Comparison of ENCODE assay signal across 19 cellular contexts in genomic region chr10:58954163-58954562, GRCh38.
DNase-seq lines count a peak whose midpoint lies in the region; ATAC-seq and TF ChIP-seq lines count a peak whose summit lies in the region.
"Had no signal": no experiment of that assay in that cellular context is flagged by ENCODE, and none has a peak within 500 bp of the region (broad histone marks: within the 10 kb centered on the region; RNA-seq: fewer than 3 reads in every experiment).

No MANE protein-coding gene starts in this region.

- H4K20me1 ChIP-seq in SU-DHL-6 (ENCODE audit: low read depth, low read length), result no peaks in the 10 kb centered on the region
- H4K20me1 ChIP-seq: BLaER1 treated with 17β-estradiol and CSF1 and Interleukin-3, amounts not matched to agents 10 nM and 100 nM had no signal

- H3K27ac Mint-ChIP-seq in type B pancreatic cell, result peak overlapping the region; percentile 92
- H3K27ac Mint-ChIP-seq: B cell; CD4-positive, alpha-beta T cell; CD8-positive, alpha-beta T cell had no signal

- no peaks in the 10 kb centered on the region for H3F3A ChIP-seq in SU-DHL-6 (ENCODE audit: insufficient read depth)

- H3K27me3 ChIP-seq in SU-DHL-6 (ENCODE audit: low read length), result no peaks in the 10 kb centered on the region
- no peaks in the 10 kb centered on the region for H3K27me3 ChIP-seq in lower lobe of right lung (ENCODE audit: low read depth)
- H3K27me3 ChIP-seq: BLaER1 treated with 17β-estradiol and CSF1 and Interleukin-3, amounts not matched to agents 10 nM and 100 nM had no signal

- DNase-seq in kidney tubule cell (ENCODE audit: low spot score), result peak; percentile 44
- DNase-seq in type B pancreatic cell (ENCODE audit: extremely low spot score, unreplicated experiment), result no peak
- no peak for DNase-seq in GM10266 (ENCODE audit: extremely low spot score)
- no peak for DNase-seq in AG20443 (ENCODE audit: low spot score)
- no peak for DNase-seq in lower lobe of right lung
- DNase-seq: 8988T; ACHN; AML-193; Caco-2; Calu3; CD4-positive, alpha-beta T cell; CD8-positive, alpha-beta T cell; DMS79 treated with DMSO at 0.1 percent for 48 hours; GF-D8 had no signal

- H3K27ac ChIP-seq in SU-DHL-6 (ENCODE audit: low read depth, low read length), result no peak overlapping the region
- H3K27ac ChIP-seq in lower lobe of right lung, result no peak overlapping the region
- H3K27ac ChIP-seq: BLaER1 treated with 17β-estradiol and CSF1 and Interleukin-3, amounts not matched to agents 10 nM and 100 nM; C4-2B had no signal

- H3K9me3 ChIP-seq in SU-DHL-6 (ENCODE audit: insufficient read depth, low read length) (no peaks in the 10 kb centered on the region), lower lobe of right lung (no peaks in the 10 kb centered on the region)
- H3K9me3 ChIP-seq: BLaER1 treated with 17β-estradiol and CSF1 and Interleukin-3, amounts not matched to agents 10 nM and 100 nM; Caco-2 had no signal

- no peak overlapping the region for H3K9ac ChIP-seq in SU-DHL-6 (ENCODE audit: low read length)
- H3K9ac ChIP-seq: BLaER1 treated with 17β-estradiol and CSF1 and Interleukin-3, amounts not matched to agents 10 nM and 100 nM had no signal

- no peak overlapping the region for H3K4me2 ChIP-seq in SU-DHL-6 (ENCODE audit: low read depth, low read length, poor library complexity, severe bottlenecking)
- H3K4me2 ChIP-seq: BLaER1 treated with 17β-estradiol and CSF1 and Interleukin-3, amounts not matched to agents 10 nM and 100 nM had no signal

- TF ChIP-seq CTCF in SU-DHL-6 (IDR thresholded peaks at IDR 0.05; ENCODE audit: insufficient read depth, low read length, poor library complexity, severe bottlenecking) (no peak), type B pancreatic cell (conservative IDR thresholded peaks at IDR 0.05) (no peak), GM10266 (IDR thresholded peaks at IDR 0.05; ENCODE audit: control insufficient read depth, insufficient read depth, low read depth, missing control alignments) (no peak), lower lobe of right lung (IDR thresholded peaks at IDR 0.05) (no peak)

- no peak for ATAC-seq in lower lobe of right lung
- ATAC-seq: CD8-positive, alpha-beta T cell; GM12878 had no signal

- intact Hi-C loops in lower lobe of right lung (cut with DNase I), result no loop called here

- H3K9me2 ChIP-seq in SU-DHL-6 (replicated peaks; ENCODE audit: insufficient read depth, low read length), result no peaks in the 10 kb centered on the region

- no peaks in the 10 kb centered on the region for H3K27me3 Mint-ChIP-seq in type B pancreatic cell

- H3K9me3 Mint-ChIP-seq in type B pancreatic cell, result peaks cover 14% of the 10 kb centered on the region
- H3K9me3 Mint-ChIP-seq: CD4-positive, alpha-beta T cell; CD8-positive, alpha-beta T cell had no signal

- H3K79me2 ChIP-seq in SU-DHL-6 (ENCODE audit: insufficient read depth, low read length), result no peaks in the 10 kb centered on the region

- H2AFZ ChIP-seq in SU-DHL-6 (ENCODE audit: low read depth, low read length, severe bottlenecking), result peak overlapping the region; percentile 29

- no peaks in the 10 kb centered on the region for H3K4me1 ChIP-seq in lower lobe of right lung

- H3K4me3 Mint-ChIP-seq in type B pancreatic cell, result peak overlapping the region; percentile 50
- H3K4me3 Mint-ChIP-seq: B cell; CD4-positive, alpha-beta T cell; CD8-positive, alpha-beta T cell had no signal

- H3K36me3 ChIP-seq in SU-DHL-6 (ENCODE audit: low read length) (no peaks in the 10 kb centered on the region), lower lobe of right lung (no peaks in the 10 kb centered on the region)
- H3K36me3 ChIP-seq: BLaER1 treated with 17β-estradiol and CSF1 and Interleukin-3, amounts not matched to agents 10 nM and 100 nM had no signal

- H3K36me3 Mint-ChIP-seq in type B pancreatic cell, result no peaks in the 10 kb centered on the region
- H3K36me3 Mint-ChIP-seq: CD8-positive, alpha-beta T cell had no signal

- H3K4me3 ChIP-seq in SU-DHL-6 (ENCODE audit: insufficient read depth, low read length, poor library complexity, severe bottlenecking) (no peak overlapping the region), lower lobe of right lung (no peak overlapping the region)
- H3K4me3 ChIP-seq: BLaER1 treated with 17β-estradiol and CSF1 and Interleukin-3, amounts not matched to agents 10 nM and 100 nM; GM12878 had no signal

- H3K4me1 Mint-ChIP-seq in type B pancreatic cell (ENCODE audit: unreplicated experiment), result peaks cover 20% of the 10 kb centered on the region
- H3K4me1 Mint-ChIP-seq: B cell had no signal
